In the genomic region with DNA sequence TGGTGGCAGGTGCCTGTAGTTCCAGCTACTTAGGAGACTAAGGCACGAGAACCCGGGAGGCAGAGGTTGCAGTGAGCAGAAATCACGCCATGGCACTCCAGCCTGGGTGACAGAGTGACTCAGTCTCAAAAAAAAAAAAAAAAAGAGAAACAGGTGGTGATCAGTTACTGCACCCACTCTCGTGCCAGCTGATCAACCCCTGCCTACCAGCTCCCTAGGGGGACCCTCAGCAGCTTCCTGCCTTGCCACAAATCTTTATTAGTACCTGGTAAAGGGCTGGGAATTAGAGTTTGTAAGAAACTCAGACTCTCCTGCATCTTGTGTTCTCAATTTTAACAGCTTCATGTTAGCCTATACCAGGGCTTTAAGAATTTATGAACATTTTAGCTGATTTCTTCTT, we compare ENCODE assay signal across 19 cellular contexts.
"Had no signal": no experiment of that assay in that cellular context is flagged by ENCODE, and none has a peak within 500 bp of the region (broad histone marks: within the 10 kb centered on the region; RNA-seq: fewer than 3 reads in every experiment).

No MANE protein-coding gene starts in this region.

- H3K4me3 Mint-ChIP-seq: activated CD4-positive, alpha-beta T cell treated with anti-CD3 and anti-CD28 coated beads for 36 hours; activated naive CD4-positive, alpha-beta T cell treated with anti-CD3 and anti-CD28 coated beads, Interleukin-2, amount 50 U/mL, for 24 hours; naive thymus-derived CD8-positive, alpha-beta T cell; stimulated activated memory B cell treated with anti-CD40 and anti-IgM and Interleukin-4, amounts not matched to agents 10 μg/mL and 1 μg/mL and 100 μg/mL, for 72 hours; WTC11 had no signal

- H3K4me1 ChIP-seq: breast epithelium, right lobe of liver had no signal

- H3K9me3 ChIP-seq: breast epithelium, ovary, right lobe of liver, thyroid gland had no signal

- H3K36me3 ChIP-seq: breast epithelium, ovary, right lobe of liver, thyroid gland had no signal

- H3K27me3 ChIP-seq: breast epithelium, ovary, right lobe of liver, thyroid gland had no signal

- H3K27me3 Mint-ChIP-seq: activated naive CD4-positive, alpha-beta T cell treated with anti-CD3 and anti-CD28 coated beads, Interleukin-2, amount 50 U/mL, for 24 hours; naive thymus-derived CD8-positive, alpha-beta T cell; stimulated activated memory B cell treated with anti-CD40 and anti-IgM and Interleukin-4, amounts not matched to agents 10 μg/mL and 1 μg/mL and 100 μg/mL, for 72 hours had no signal

- H3K27ac ChIP-seq: breast epithelium, coronary artery, ovary, right lobe of liver, thyroid gland had no signal

- H3K4me3 ChIP-seq: breast epithelium, coronary artery, ovary, right lobe of liver, smooth muscle cell, thyroid gland had no signal

- H3K4me1 Mint-ChIP-seq: activated CD4-positive, alpha-beta T cell treated with anti-CD3 and anti-CD28 coated beads for 36 hours; activated naive CD4-positive, alpha-beta T cell treated with anti-CD3 and anti-CD28 coated beads, Interleukin-2, amount 50 U/mL, for 24 hours; naive thymus-derived CD8-positive, alpha-beta T cell; stimulated activated memory B cell treated with anti-CD40 and anti-IgM and Interleukin-4, amounts not matched to agents 10 μg/mL and 1 μg/mL and 100 μg/mL, for 72 hours had no signal

- DNase-seq: activated CD4-positive, alpha-beta T cell treated with anti-CD3 and anti-CD28 coated beads for 36 hours; activated CD4-positive, alpha-beta T cell treated with anti-CD3 and anti-CD28 coated beads, Interleukin-2, amount 50 U/mL, for 48 hours; activated gamma-delta T cell; foreskin melanocyte; glutamatergic neuron; hippocampal formation; left cardiac atrium; mesenchymal stem cell; naive thymus-derived CD8-positive, alpha-beta T cell; ovary; right lobe of liver; stimulated activated CD4-positive, alpha-beta T cell treated with anti-CD3 and anti-CD28 coated beads, Interleukin-4, amount 100 ng/mL, for 4 hours had no signal

- ATAC-seq: activated CD4-positive, alpha-beta T cell treated with anti-CD3 and anti-CD28 coated beads for 36 hours; left cardiac atrium; naive thymus-derived CD8-positive, alpha-beta T cell; right lobe of liver; stimulated activated memory B cell treated with anti-CD40 and anti-IgM and Interleukin-4, amounts not matched to agents 10 μg/mL and 1 μg/mL and 100 μg/mL, for 72 hours had no signal

- H3K36me3 Mint-ChIP-seq: activated naive CD4-positive, alpha-beta T cell treated with anti-CD3 and anti-CD28 coated beads, Interleukin-2, amount 50 U/mL, for 24 hours; naive thymus-derived CD8-positive, alpha-beta T cell; stimulated activated memory B cell treated with anti-CD40 and anti-IgM and Interleukin-4, amounts not matched to agents 10 μg/mL and 1 μg/mL and 100 μg/mL, for 72 hours; WTC11 had no signal

- H3K27ac Mint-ChIP-seq: activated CD4-positive, alpha-beta T cell treated with anti-CD3 and anti-CD28 coated beads for 36 hours; activated naive CD4-positive, alpha-beta T cell treated with anti-CD3 and anti-CD28 coated beads, Interleukin-2, amount 50 U/mL, for 24 hours; naive thymus-derived CD8-positive, alpha-beta T cell; stimulated activated memory B cell treated with anti-CD40 and anti-IgM and Interleukin-4, amounts not matched to agents 10 μg/mL and 1 μg/mL and 100 μg/mL, for 72 hours; WTC11 had no signal

- H3K4me2 ChIP-seq: smooth muscle cell had no signal
